In genomic region chr10:70479626-70480253, GRCh38 we compare ENCODE assay signal across 9 cellular contexts. TPM values are rescaled to one million over a fixed set of nuclear protein-coding genes. Genes with fewer than 3 reads are reported as not detected.
DNase-seq lines count a peak whose midpoint lies in the region; ATAC-seq, FAIRE-seq and TF ChIP-seq lines count a peak whose summit lies in the region.
"Had no signal": no experiment of that assay in that cellular context is flagged by ENCODE, and none has a peak within 500 bp of the region (broad histone marks: within the 10 kb centered on the region; RNA-seq: fewer than 3 reads in every experiment).

No MANE protein-coding gene starts in this region.

- H3K27ac Mint-ChIP-seq in osteocyte (ENCODE audit: unreplicated experiment) = no peak overlapping the region

- H3K4me3 Mint-ChIP-seq in osteocyte (ENCODE audit: unreplicated experiment) = peak overlapping the region; percentile 64

- H3K4me1 Mint-ChIP-seq in osteocyte (ENCODE audit: unreplicated experiment) = peaks cover 31% of the 10 kb centered on the region

- H3K9ac ChIP-seq in DND-41 (ENCODE audit: low read depth, low read length) = peak overlapping the region; percentile 64
- H3K9ac ChIP-seq in OCI-LY3 (ENCODE audit: low read length) = peak overlapping the region; percentile 93

- peaks cover 8% of the 10 kb centered on the region for H3K27me3 Mint-ChIP-seq in osteocyte (ENCODE audit: unreplicated experiment)

- peaks cover 41% of the 10 kb centered on the region for H3K4me1 ChIP-seq in DND-41 (ENCODE audit: insufficient read depth, low read length)
- H3K4me1 ChIP-seq in OCI-LY3 (ENCODE audit: low read length) = peaks cover 24% of the 10 kb centered on the region

- TF ChIP-seq POLR2A in GM12891 (IDR thresholded peaks at IDR 0.05; ENCODE audit: low read depth, low read length) = no peak

- DNase-seq in DND-41 = no peak
- DNase-seq in epithelial cell of proximal tubule (ENCODE audit: low read depth) = peak; percentile 16
- no peak for DNase-seq in osteocyte (ENCODE audit: extremely low spot score, unreplicated experiment)
- no peak for DNase-seq in GM12891 (ENCODE audit: insufficient read length, low spot score)
- DNase-seq in epidermal melanocyte (ENCODE audit: insufficient read length, low spot score) = no peak
- no peak for DNase-seq in A172 (ENCODE audit: low spot score)
- DNase-seq: activated effector memory CD4-positive, alpha-beta T cell treated with Interleukin-2 at 50 U/mL for 16 hours had no signal

- ATAC-seq in DND-41 (ENCODE audit: insufficient read depth, low read depth) (no peak), HG02610 (IDR thresholded peaks at IDR 0.05; ENCODE audit: unreplicated experiment) (no peak)

- H3K4me2 ChIP-seq in DND-41 (ENCODE audit: insufficient read depth, low read length) (peak overlapping the region; percentile 86), OCI-LY3 (ENCODE audit: low read length) (peak overlapping the region; percentile 99)

- peak overlapping the region; percentile 45 to 62; a peak in 3 of 4 replicates for H3K4me3 ChIP-seq in DND-41 (ENCODE audit: low read depth in 1 of 2, low read length in 2 of 2)
- H3K4me3 ChIP-seq in OCI-LY3 (ENCODE audit: low read length) = peak overlapping the region; percentile 97
- H3K4me3 ChIP-seq in epithelial cell of proximal tubule (ENCODE audit: low read depth, low read length) = no peak overlapping the region

- H3K9me3 ChIP-seq in DND-41 (ENCODE audit: insufficient read depth, low read length, severe bottlenecking) (no peaks in the 10 kb centered on the region), OCI-LY3 (ENCODE audit: insufficient read depth, low read length) (no peaks in the 10 kb centered on the region)

- H3K27me3 ChIP-seq in DND-41 (ENCODE audit: insufficient read depth, low read length, poor library complexity) (no peaks in the 10 kb centered on the region), OCI-LY3 (ENCODE audit: low read depth, low read length) (no peaks in the 10 kb centered on the region)

- no peaks in the 10 kb centered on the region for H3K36me3 Mint-ChIP-seq in osteocyte (ENCODE audit: unreplicated experiment)

- H3K27ac ChIP-seq in DND-41 (ENCODE audit: low read length) (peak overlapping the region; percentile 65), OCI-LY3 (ENCODE audit: low read length) (peak overlapping the region; percentile 42)

- TF ChIP-seq CTCF in DND-41 (IDR thresholded peaks at IDR 0.05; ENCODE audit: borderline replicate concordance, extremely low read depth, low read length, poor library complexity, severe bottlenecking) (no peak), OCI-LY3 (IDR thresholded peaks at IDR 0.05; ENCODE audit: low read depth, low read length) (no peak), epithelial cell of proximal tubule (conservative IDR thresholded peaks at IDR 0.05; ENCODE audit: low read depth, low read length) (no peak), osteocyte (IDR thresholded peaks at IDR 0.05) (no peak)

- peaks cover 50% of the 10 kb centered on the region for H4K20me1 ChIP-seq in DND-41 (ENCODE audit: insufficient read depth, low read length)
- peaks cover 7% of the 10 kb centered on the region; the same call in 1 of the 2 replicates for H4K20me1 ChIP-seq in OCI-LY3 (ENCODE audit: insufficient read depth, low read length)

- H3K79me2 ChIP-seq in DND-41 (ENCODE audit: insufficient read depth, low read length) (no peaks in the 10 kb centered on the region; the same call in 1 of the 2 replicates), OCI-LY3 (ENCODE audit: low read length) (peaks cover 42% of the 10 kb centered on the region)

- H2AFZ ChIP-seq in DND-41 (ENCODE audit: low read depth, low read length) (peak overlapping the region; percentile 66; the same call in 1 of the 2 replicates), OCI-LY3 (ENCODE audit: low read depth, low read length) (no peak overlapping the region)

- H3K36me3 ChIP-seq in DND-41 (ENCODE audit: insufficient read depth, low read length) = no peaks in the 10 kb centered on the region
- peaks cover 4% of the 10 kb centered on the region for H3K36me3 ChIP-seq in OCI-LY3 (replicated peaks; ENCODE audit: low read depth, low read length)

- no peak for FAIRE-seq in GM12891 (lab: Jason Lieb, UNC)

- H3K9me3 Mint-ChIP-seq in osteocyte (ENCODE audit: unreplicated experiment) = no peaks in the 10 kb centered on the region

TF ChIP-seq in GM12891, 5 proteins besides CTCF, POLR2A, EP300 and RAD21:
- TF ChIP-seq TAF1 (IDR thresholded peaks at IDR 0.05; ENCODE audit: low read depth, low read length) (no peak), SPI1 (IDR thresholded peaks at IDR 0.05; ENCODE audit: low read depth, low read length) (no peak)

RNA-seq across cellular contexts. Expression of gene PALD1, which starts 1.2 kb away (rescaled TPM):
- total RNA-seq in epithelial cell of proximal tubule (3.3 and 3.5 TPM in 2 replicates), osteocyte (2.8 and 3.1 TPM in 2 replicates)
- polyA plus RNA-seq in GM12891 (2012; ENCODE audit: low read depth, missing spikeins) = 4.1 TPM
- 4.0 and 5.8 TPM in 2 replicates for total RNA-seq in A172 (2014; rRNA removed; shearing (Covaris generic))

RNA-seq across cellular contexts. Expression of gene NODAL, which starts 38.3 kb away (rescaled TPM):
- total RNA-seq in epithelial cell of proximal tubule (not detected in 2 replicates), osteocyte (not detected in 2 replicates)
- polyA plus RNA-seq in GM12891 (2012; ENCODE audit: low read depth, missing spikeins) = 0.05 TPM
- total RNA-seq in A172 (2014; rRNA removed; shearing (Covaris generic)) = not detected in 2 replicates
